In genomic region chr15:75313116-75313845, GRCh38 we compare ENCODE assay signal across 1 cellular context.
TF ChIP-seq lines count a peak whose summit lies in the region.

No MANE protein-coding gene starts in this region.

TF ChIP-seq in H1, 55 proteins besides CTCF, POLR2A, EP300 and RAD21:
- no peak for TF ChIP-seq CHD2 (IDR thresholded peaks at IDR 0.05; ENCODE audit: low read length)
- no peak for TF ChIP-seq ASH2L (IDR thresholded peaks at IDR 0.05; ENCODE audit: low read length)
- no peak for TF ChIP-seq JUND (IDR thresholded peaks at IDR 0.05; ENCODE audit: low read length)
- TF ChIP-seq BACH1 (IDR thresholded peaks at IDR 0.05; ENCODE audit: low read length), result no peak
- no peak for TF ChIP-seq EZH2 (IDR thresholded peaks at IDR 0.05; ENCODE audit: low read depth, low read length, severe bottlenecking)
- TF ChIP-seq CHD1 (IDR thresholded peaks at IDR 0.05; ENCODE audit: low read depth, low read length), result no peak
- no peak for TF ChIP-seq SUZ12 (IDR thresholded peaks at IDR 0.05; ENCODE audit: low read length)
- no peak for TF ChIP-seq EGR1 (IDR thresholded peaks at IDR 0.05; ENCODE audit: borderline replicate concordance, low read depth, low read length)
- no peak for TF ChIP-seq KDM1A (IDR thresholded peaks at IDR 0.05; ENCODE audit: borderline replicate concordance, low read length)
- no peak for TF ChIP-seq CHD7 (IDR thresholded peaks at IDR 0.05; ENCODE audit: insufficient replicate concordance, low read length)
- TF ChIP-seq TEAD4 (IDR thresholded peaks at IDR 0.05; ENCODE audit: low read depth, low read length), result no peak
